Comparison of ENCODE assay signal across 21 cellular contexts in the genomic region with DNA sequence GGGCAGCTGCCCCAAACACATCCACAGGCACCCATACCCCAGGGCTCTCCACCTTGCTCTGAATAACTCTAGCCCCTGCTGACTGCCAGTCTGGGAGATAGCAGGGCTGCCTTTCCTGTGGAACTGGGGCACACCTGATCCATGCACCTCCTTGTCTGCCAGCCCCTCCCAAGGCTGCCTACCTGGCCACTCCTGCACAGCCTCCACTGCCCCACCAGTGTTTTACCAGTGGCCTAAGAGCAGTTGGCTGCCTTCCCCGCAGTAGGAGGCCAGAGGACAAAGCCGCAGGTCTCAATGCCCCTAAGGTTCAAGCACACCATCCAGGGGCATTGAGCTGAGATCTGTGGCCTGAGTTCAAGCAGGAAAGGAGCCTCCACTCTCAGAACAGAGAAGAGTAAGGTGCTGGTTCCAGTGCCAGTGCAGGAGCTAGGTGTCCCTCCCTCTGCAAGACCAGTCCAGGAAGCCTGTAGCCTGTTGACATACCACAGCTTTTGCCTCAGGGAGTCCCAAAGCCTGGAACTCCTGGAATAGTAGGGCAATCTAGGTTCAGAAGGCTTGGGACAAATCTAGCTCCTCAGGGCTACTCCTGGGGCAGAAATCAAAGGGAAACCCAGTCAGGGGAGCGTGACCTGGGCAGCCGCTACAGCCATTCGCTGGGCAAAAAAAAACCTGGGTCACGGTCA.
"Had no signal": no experiment of that assay in that cellular context is flagged by ENCODE, and none has a peak within 500 bp of the region (broad histone marks: within the 10 kb centered on the region; RNA-seq: fewer than 3 reads in every experiment).

No MANE protein-coding gene starts in this region.

- ATAC-seq: activated T-cell treated with anti-CD3 and anti-CD28 coated beads, Interleukin-2, amount 50 U/mL, for 72 hours had no signal

- DNase-seq: activated CD4-positive, alpha-beta memory T cell treated with anti-CD3 and anti-CD28 coated beads for 36 hours; activated CD4-positive, alpha-beta T cell treated with anti-CD3 and anti-CD28 coated beads, Interleukin-2, amount 10 ng/mL, durations not matched to agents 7 days and 5 days; activated CD4-positive, CD25-positive, alpha-beta regulatory T cell; activated CD8-positive, alpha-beta memory T cell treated with anti-CD3 and anti-CD28 coated beads for 24 hours; activated gamma-delta T cell treated with Interleukin-2 at 50 U/mL for 16 hours; activated naive CD4-positive, alpha-beta T cell treated with anti-CD3 and anti-CD28 coated beads, Interleukin-2, amount 10 ng/mL, durations not matched to agents 7 days and 5 days; activated naive CD8-positive, alpha-beta T cell treated with anti-CD3 and anti-CD28 coated beads for 36 hours; activated T-cell treated with anti-CD3 and anti-CD28 coated beads, Interleukin-2, amount 50 U/mL, for 72 hours; brain microvascular endothelial cell; Karpas-422; NCI-H1105 treated with DMSO at 0.1 percent for 48 hours; NCI-H1436 treated with DMSO at 0.1 percent for 48 hours; NCI-H187; NCI-H2081; NCI-H446; NCI-H524; SHP77; T-helper 9 cell had no signal

- H3K4me3 Mint-ChIP-seq: activated CD4-positive, alpha-beta memory T cell treated with anti-CD3 and anti-CD28 coated beads for 36 hours; activated CD4-positive, alpha-beta T cell treated with anti-CD3 and anti-CD28 coated beads, Interleukin-2, amount 10 ng/mL, durations not matched to agents 7 days and 5 days; activated naive CD4-positive, alpha-beta T cell treated with anti-CD3 and anti-CD28 coated beads, Interleukin-2, amount 10 ng/mL, durations not matched to agents 7 days and 5 days; activated naive CD8-positive, alpha-beta T cell treated with anti-CD3 and anti-CD28 coated beads for 36 hours; activated T-cell treated with anti-CD3 and anti-CD28 coated beads, Interleukin-2, amount 50 U/mL, for 72 hours; T-helper 1 cell treated with Interleukin-12 subunit alpha and Interleukin-12 subunit beta and Interleukin-4 antibody, amounts not matched to agents 30 μg/mL and 1 μg/mL, for 36 hours had no signal

- H3K27ac Mint-ChIP-seq: activated CD4-positive, alpha-beta memory T cell treated with anti-CD3 and anti-CD28 coated beads for 36 hours; activated CD4-positive, alpha-beta T cell treated with anti-CD3 and anti-CD28 coated beads, Interleukin-2, amount 10 ng/mL, durations not matched to agents 7 days and 5 days; activated naive CD4-positive, alpha-beta T cell treated with anti-CD3 and anti-CD28 coated beads, Interleukin-2, amount 10 ng/mL, durations not matched to agents 7 days and 5 days; activated naive CD8-positive, alpha-beta T cell treated with anti-CD3 and anti-CD28 coated beads for 36 hours; activated T-helper 2 cell treated with anti-CD3 and anti-CD28 coated beads, Interferon-gamma antibody, Interleukin-2, Interleukin-4, amounts not matched to agents 10 μg/mL and 5 μg/mL and 100 μg/mL, durations not matched to agents 14 hours and 24 hours and 36 hours; T-helper 1 cell treated with Interleukin-12 subunit alpha and Interleukin-12 subunit beta and Interleukin-4 antibody, amounts not matched to agents 30 μg/mL and 1 μg/mL, for 36 hours had no signal

- H3K27ac ChIP-seq: brain microvascular endothelial cell, cardiac muscle cell had no signal

- H3K4me3 ChIP-seq: cardiac muscle cell had no signal

- H3K36me3 ChIP-seq: brain microvascular endothelial cell, cardiac muscle cell had no signal

- H3K27me3 ChIP-seq: brain microvascular endothelial cell, cardiac muscle cell had no signal

- H3K36me3 Mint-ChIP-seq: activated naive CD4-positive, alpha-beta T cell treated with anti-CD3 and anti-CD28 coated beads, Interleukin-2, amount 10 ng/mL, durations not matched to agents 7 days and 5 days had no signal

- H3K4me1 Mint-ChIP-seq: activated CD4-positive, alpha-beta T cell treated with anti-CD3 and anti-CD28 coated beads, Interleukin-2, amount 10 ng/mL, durations not matched to agents 7 days and 5 days; activated naive CD4-positive, alpha-beta T cell treated with anti-CD3 and anti-CD28 coated beads, Interleukin-2, amount 10 ng/mL, durations not matched to agents 7 days and 5 days; activated naive CD8-positive, alpha-beta T cell treated with anti-CD3 and anti-CD28 coated beads for 36 hours had no signal

- H3K27me3 Mint-ChIP-seq: activated CD4-positive, alpha-beta T cell treated with anti-CD3 and anti-CD28 coated beads, Interleukin-2, amount 10 ng/mL, durations not matched to agents 7 days and 5 days; activated naive CD4-positive, alpha-beta T cell treated with anti-CD3 and anti-CD28 coated beads, Interleukin-2, amount 10 ng/mL, durations not matched to agents 7 days and 5 days had no signal
